32 cellular contexts compared by ENCODE assay signal in the genomic region with DNA sequence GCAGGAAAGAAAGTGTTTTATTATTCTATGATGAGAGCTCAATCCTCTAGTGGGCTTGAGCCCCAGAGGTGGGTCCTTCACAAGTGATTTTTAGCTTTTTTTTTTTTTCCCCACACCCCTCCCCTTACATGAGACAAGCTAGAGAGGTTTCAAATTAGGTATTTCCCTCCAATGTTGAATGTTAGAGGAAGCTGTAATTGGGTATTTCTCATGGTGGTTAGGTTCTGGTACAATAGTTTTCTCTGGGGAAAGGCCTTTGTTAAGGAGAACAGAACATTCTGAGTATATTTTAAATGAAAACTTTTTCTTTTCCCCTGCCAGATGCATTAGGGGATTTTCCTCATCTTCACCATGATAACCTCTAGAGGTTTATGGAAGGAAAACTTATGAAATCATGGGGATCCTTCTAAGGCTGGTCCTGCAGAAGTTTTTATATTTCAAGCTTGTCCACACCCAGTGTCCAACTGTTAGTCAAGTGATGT.
DNase-seq lines count a peak whose midpoint lies in the region; ATAC-seq and TF ChIP-seq lines count a peak whose summit lies in the region.
"Had no signal": no experiment of that assay in that cellular context is flagged by ENCODE, and none has a peak within 500 bp of the region (broad histone marks: within the 10 kb centered on the region; RNA-seq: fewer than 3 reads in every experiment).

No MANE protein-coding gene starts in this region.

- ATAC-seq in GM18511 (IDR thresholded peaks at IDR 0.05; ENCODE audit: unreplicated experiment) = peak; percentile 48
- ATAC-seq in HG02610 (IDR thresholded peaks at IDR 0.05; ENCODE audit: unreplicated experiment) = peak; percentile 96
- peak; percentile 73 for ATAC-seq in HG03460 (IDR thresholded peaks at IDR 0.05; ENCODE audit: unreplicated experiment)
- no peak for ATAC-seq in upper lobe of left lung (ENCODE audit: low FRiP score in 2 of 2)
- ATAC-seq in GM18505 (IDR thresholded peaks at IDR 0.05; ENCODE audit: unreplicated experiment) = no peak
- no peak for ATAC-seq in GM21381 (IDR thresholded peaks at IDR 0.05; ENCODE audit: unreplicated experiment)
- ATAC-seq: activated CD4-positive, CD25-positive, alpha-beta regulatory T cell treated with anti-CD3 and anti-CD28 coated beads, Interleukin-2, amount 50 U/mL, for 24 hours; CD8-positive, alpha-beta T cell; PC-3; stimulated activated naive CD8-positive, alpha-beta T cell treated with anti-CD3 and anti-CD28 coated beads, Interleukin-15, amount 100 ng/mL, for 72 hours had no signal

- H3K4me1 ChIP-seq in BLaER1 treated with 17β-estradiol and CSF1 and Interleukin-3, amounts not matched to agents 10 nM and 100 nM = peaks cover 0 to 25% (median 12%) of the 10 kb centered on the region in 10 experiments; a peak in 15 of 20 replicates
- no peaks in the 10 kb centered on the region for H3K4me1 ChIP-seq in upper lobe of left lung
- H3K4me1 ChIP-seq: spleen, uterus had no signal

- H3K9ac ChIP-seq in BLaER1 treated with 17β-estradiol and CSF1 and Interleukin-3, amounts not matched to agents 10 nM and 100 nM = peak overlapping the region in 1 of 11 experiments; percentile 19; a peak in 2 of 22 replicates
- H3K9ac ChIP-seq: GM23248, SK-N-SH had no signal

- DNase-seq in NCI-H510A (lab: John Stamatoyannopoulos, UW) (no peak), upper lobe of left lung (no peak)
- DNase-seq: activated CD4-positive, alpha-beta T cell treated with anti-CD3 and anti-CD28 coated beads, Interleukin-2, amount 50 U/mL, for 48 hours; activated CD8-positive, alpha-beta memory T cell treated with anti-CD3 and anti-CD28 coated beads, Interleukin-2, amount 50 U/mL, for 4 hours; activated naive CD4-positive, alpha-beta T cell treated with Interleukin-2 at 50 U/mL for 16 hours; CD8-positive, alpha-beta T cell; central memory CD4-positive, alpha-beta T cell; EL; endodermal cell; GM23248; islet precursor cell; Karpas-422; NCI-H1417; NCI-H2029; NCI-H526; PC-3; posterior cingulate gyrus; right cardiac atrium; SK-N-SH; spleen; stimulated activated CD8-positive, alpha-beta memory T cell treated with anti-CD3 and anti-CD28 coated beads, Interleukin-4, amount 100 ng/mL, for 48 hours; stimulated activated naive CD8-positive, alpha-beta T cell treated with anti-CD3 and anti-CD28 coated beads, Interleukin-15, amount 100 ng/mL, for 72 hours; T-helper 2 cell; uterus had no signal

- no peaks in the 10 kb centered on the region for H4K20me1 ChIP-seq in BLaER1 treated with 17β-estradiol and CSF1 and Interleukin-3, amounts not matched to agents 10 nM and 100 nM

- TF ChIP-seq POLR2A in upper lobe of left lung (IDR thresholded peaks at IDR 0.05) (no peak), GM18505 (IDR thresholded peaks at IDR 0.05; ENCODE audit: borderline replicate concordance, extremely low read depth, insufficient read depth, insufficient read length) (no peak)

- peaks cover 0 to 24% (median 9%) of the 10 kb centered on the region in 11 experiments; a peak in 12 of 22 replicates for H3K9me3 ChIP-seq in BLaER1 treated with 17β-estradiol and CSF1 and Interleukin-3, amounts not matched to agents 10 nM and 100 nM (replicated peaks in 1 of 11)
- H3K9me3 ChIP-seq in upper lobe of left lung = no peaks in the 10 kb centered on the region
- H3K9me3 ChIP-seq: SK-N-SH, thoracic aorta, uterus had no signal

- peak overlapping the region in 9 of 11 experiments; percentile 11 to 74 (median 67); a peak in 17 of 22 replicates for H3K4me2 ChIP-seq in BLaER1 treated with 17β-estradiol and CSF1 and Interleukin-3, amounts not matched to agents 10 nM and 100 nM
- H3K4me2 ChIP-seq: SK-N-SH had no signal

- H3K4me3 ChIP-seq in BLaER1 treated with 17β-estradiol and CSF1 and Interleukin-3, amounts not matched to agents 10 nM and 100 nM = no peak overlapping the region
- H3K4me3 ChIP-seq in upper lobe of left lung = no peak overlapping the region
- H3K4me3 ChIP-seq: GM23248, spleen, thoracic aorta, uterus had no signal

- peaks cover 0 to 5% (median 0%) of the 10 kb centered on the region in 11 experiments; a peak in 2 of 22 replicates for H3K36me3 ChIP-seq in BLaER1 treated with 17β-estradiol and CSF1 and Interleukin-3, amounts not matched to agents 10 nM and 100 nM
- H3K36me3 ChIP-seq in upper lobe of left lung = no peaks in the 10 kb centered on the region
- H3K36me3 ChIP-seq: spleen, thoracic aorta, uterus had no signal

- no peaks in the 10 kb centered on the region for H3K27me3 ChIP-seq in BLaER1 treated with 17β-estradiol and CSF1 and Interleukin-3, amounts not matched to agents 10 nM and 100 nM
- H3K27me3 ChIP-seq in upper lobe of left lung = no peaks in the 10 kb centered on the region
- H3K27me3 ChIP-seq: spleen, uterus had no signal

- peak overlapping the region in 4 of 11 experiments; percentile 38 to 57 (median 46); a peak in 6 of 22 replicates for H3K27ac ChIP-seq in BLaER1 treated with 17β-estradiol and CSF1 and Interleukin-3, amounts not matched to agents 10 nM and 100 nM
- no peak overlapping the region for H3K27ac ChIP-seq in upper lobe of left lung
- H3K27ac ChIP-seq: GM23248, spleen, thoracic aorta, uterus had no signal

- no peak for TF ChIP-seq CTCF in upper lobe of left lung (IDR thresholded peaks at IDR 0.05)

- no peak for TF ChIP-seq EP300 in upper lobe of left lung (IDR thresholded peaks at IDR 0.05)

Comparison
In these comparisons a context has a peak if more than half of its experiments do, and no peak if none do; other contexts are left out.
1. ATAC-seq: peak in GM18511 (single experiment), HG02610 (single experiment) and HG03460 (single experiment); none in upper lobe of left lung (0 of 2), GM18505 (single experiment) and GM21381 (single experiment).